In the genomic region with DNA sequence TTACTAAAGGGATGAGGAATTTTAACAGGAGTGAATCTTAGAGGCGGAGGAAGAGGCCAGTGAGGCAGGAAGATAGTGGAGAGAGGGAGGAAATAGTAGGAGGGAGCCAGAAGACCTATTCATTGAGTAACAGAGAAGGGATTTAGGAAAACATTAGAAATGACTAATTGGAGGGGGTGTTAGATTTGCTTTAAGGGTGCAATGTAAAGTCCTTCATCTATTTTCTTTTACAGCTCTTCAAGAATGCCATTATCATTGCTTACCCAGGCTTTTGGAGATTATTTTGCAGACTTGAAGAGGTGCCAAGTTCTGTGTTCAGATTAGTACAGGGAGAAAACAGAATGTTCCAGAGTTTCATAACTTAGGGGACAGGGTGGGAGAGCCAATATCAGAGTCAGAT, we compare ENCODE assay signal across 19 cellular contexts. TPM values are rescaled to one million over a fixed set of nuclear protein-coding genes. Genes with fewer than 3 reads are reported as not detected.
"Had no signal": no experiment of that assay in that cellular context is flagged by ENCODE, and none has a peak within 500 bp of the region (broad histone marks: within the 10 kb centered on the region; RNA-seq: fewer than 3 reads in every experiment).

No MANE protein-coding gene starts in this region.

- H3K4me3 ChIP-seq: adrenal gland, spleen, testis, upper lobe of right lung had no signal

- ATAC-seq: activated CD8-positive, alpha-beta T cell treated with anti-CD3 and anti-CD28 coated beads for 36 hours; activated T-cell treated with anti-CD3 and anti-CD28 coated beads, Interleukin-2, amount 50 U/mL, for 4 hours; naive thymus-derived CD4-positive, alpha-beta T cell; stimulated activated naive CD8-positive, alpha-beta T cell treated with anti-CD3 and anti-CD28 coated beads, Interleukin-15, amount 100 ng/mL, for 72 hours; upper lobe of right lung had no signal

- H2AFZ ChIP-seq: parathyroid adenoma had no signal

- H3K9me3 ChIP-seq: adrenal gland, spleen, testis, upper lobe of right lung had no signal

- DNase-seq: activated B cell treated with CpG ODN at 0.5 μM for 24 hours; activated CD4-positive, alpha-beta T cell treated with anti-CD3 and anti-CD28 coated beads for 48 hours; activated CD8-positive, alpha-beta T cell treated with anti-CD3 and anti-CD28 coated beads for 36 hours; activated effector memory CD4-positive, alpha-beta T cell treated with Interleukin-2 at 50 U/mL for 16 hours; activated naive CD4-positive, alpha-beta T cell treated with anti-CD3 and anti-CD28 coated beads, Interleukin-2, amount 50 U/mL, for 16 hours; activated T-cell treated with anti-CD3 and anti-CD28 coated beads, Interleukin-2, amount 50 U/mL, for 4 hours; adrenal gland; cortex of kidney; effector CD8-positive, alpha-beta T cell; islet precursor cell; naive thymus-derived CD4-positive, alpha-beta T cell; spleen; stimulated activated naive CD8-positive, alpha-beta T cell treated with anti-CD3 and anti-CD28 coated beads, Interleukin-15, amount 100 ng/mL, for 72 hours; testis; upper lobe of right lung had no signal

- H3K27ac ChIP-seq: adrenal gland, parathyroid adenoma, spleen, testis, upper lobe of right lung had no signal

- H3K4me1 ChIP-seq: adrenal gland, parathyroid adenoma, spleen, testis, upper lobe of right lung had no signal

- H3K27me3 ChIP-seq: adrenal gland, spleen, testis, upper lobe of right lung had no signal

- H3K79me2 ChIP-seq: parathyroid adenoma had no signal

- H3K36me3 ChIP-seq: adrenal gland, spleen, upper lobe of right lung had no signal

- H3K9ac ChIP-seq: parathyroid adenoma had no signal

RNA-seq across cellular contexts. Expression of gene OR10J1, which starts 33.8 kb away (rescaled TPM):
- total RNA-seq: activated B cell treated with CpG ODN at 0.5 μM for 24 hours; activated CD8-positive, alpha-beta T cell treated with anti-CD3 and anti-CD28 coated beads for 36 hours; activated T-cell treated with anti-CD3 and anti-CD28 coated beads, Interleukin-2, amount 50 U/mL, for 4 hours; adrenal gland; mononuclear cell; naive thymus-derived CD4-positive, alpha-beta T cell; renal cortical epithelial cell; spleen; T-helper 2 cell treated with Interferon-gamma antibody and Interleukin-4, amounts not matched to agents 100 ng/mL and 5 ng/mL, for 36 hours; upper lobe of right lung had no signal
- polyA plus RNA-seq: adrenal gland; naive thymus-derived CD4-positive, alpha-beta T cell; spleen had no signal

RNA-seq across cellular contexts. Expression of gene OR10J4, which starts 41.3 kb away (rescaled TPM):
- total RNA-seq: activated B cell treated with CpG ODN at 0.5 μM for 24 hours; activated CD8-positive, alpha-beta T cell treated with anti-CD3 and anti-CD28 coated beads for 36 hours; activated T-cell treated with anti-CD3 and anti-CD28 coated beads, Interleukin-2, amount 50 U/mL, for 4 hours; adrenal gland; mononuclear cell; naive thymus-derived CD4-positive, alpha-beta T cell; renal cortical epithelial cell; spleen; T-helper 2 cell treated with Interferon-gamma antibody and Interleukin-4, amounts not matched to agents 100 ng/mL and 5 ng/mL, for 36 hours; upper lobe of right lung had no signal
- polyA plus RNA-seq: adrenal gland; naive thymus-derived CD4-positive, alpha-beta T cell; spleen had no signal
